ENCODE assay signal across 9 cellular contexts in the genomic region with DNA sequence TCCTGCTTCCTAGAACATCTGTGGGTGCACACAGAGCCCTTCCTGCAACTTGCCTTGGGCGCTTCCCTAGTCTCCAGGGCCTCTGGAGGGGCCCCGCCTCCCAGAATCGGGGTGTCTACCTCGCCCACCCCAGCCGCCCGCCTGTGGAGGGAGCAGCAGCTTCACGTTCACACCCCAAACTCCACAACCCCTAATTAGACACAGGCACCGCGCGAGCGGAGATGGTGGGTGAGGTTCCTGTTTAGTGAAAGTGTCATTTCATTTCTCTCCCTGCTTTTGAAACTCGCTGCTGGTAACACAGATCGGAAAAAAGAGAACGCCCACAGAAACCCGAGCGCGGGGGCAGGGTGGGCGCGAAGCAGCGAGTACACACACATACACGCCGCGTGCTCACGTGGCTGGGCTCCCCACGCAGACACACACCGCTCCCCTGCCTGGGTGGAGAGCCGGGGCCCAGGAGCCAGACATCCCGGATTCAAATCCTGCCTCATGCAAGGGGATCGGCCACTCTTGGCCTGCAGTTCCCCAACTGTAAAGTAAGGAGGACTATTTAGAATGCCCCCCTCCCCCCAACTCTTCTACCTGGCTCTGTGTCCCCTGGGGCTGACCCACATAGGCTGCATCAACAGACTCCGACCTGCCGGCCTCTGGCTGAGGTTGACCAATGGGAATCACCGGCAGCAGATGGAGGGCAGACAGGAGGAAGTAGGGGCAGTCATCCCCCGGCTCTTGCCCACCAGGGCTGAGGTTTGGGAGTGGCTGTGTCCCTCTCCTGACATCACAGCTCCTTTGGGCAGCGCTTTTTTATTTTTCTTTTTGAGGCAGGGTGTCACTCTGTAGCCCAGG.
DNase-seq lines count a peak whose midpoint lies in the region; ATAC-seq, FAIRE-seq and TF ChIP-seq lines count a peak whose summit lies in the region.
"Had no signal": no experiment of that assay in that cellular context is flagged by ENCODE, and none has a peak within 500 bp of the region (broad histone marks: within the 10 kb centered on the region; RNA-seq: fewer than 3 reads in every experiment).

No MANE protein-coding gene starts in this region.

- peaks cover 12% of the 10 kb centered on the region for H3K4me1 Mint-ChIP-seq in activated CD4-positive, alpha-beta T cell treated with anti-CD3 and anti-CD28 coated beads, Interleukin-2, amount 10 ng/mL, durations not matched to agents 7 days and 5 days
- H3K4me1 Mint-ChIP-seq in activated T-helper 17 cell treated with anti-CD3 and anti-CD28 coated beads, Interleukin-2, amount 50 U/mL, for 72 hours: no peaks in the 10 kb centered on the region
- H3K4me1 Mint-ChIP-seq in naive thymus-derived CD8-positive, alpha-beta T cell: peaks cover 10 to 33% (median 22%) of the 10 kb centered on the region in 4 donors
- peaks cover 22% of the 10 kb centered on the region for H3K4me1 Mint-ChIP-seq in stimulated activated naive CD8-positive, alpha-beta T cell treated with anti-CD3 and anti-CD28 coated beads, Interleukin-15, amount 100 ng/mL, for 72 hours

- no peak for TF ChIP-seq POLR2A in esophagus squamous epithelium (IDR thresholded peaks at IDR 0.05)

- POLR2A ChIA-PET in activated CD4-positive, alpha-beta T cell treated with anti-CD3 and anti-CD28 coated beads, Interleukin-2, amount 10 ng/mL, durations not matched to agents 7 days and 5 days (lab: Charles Lee): no interaction called here
- POLR2A ChIA-PET in naive thymus-derived CD8-positive, alpha-beta T cell (lab: Charles Lee): interaction anchor here (0.8 to 1.0 kb wide), 2 partner anchors 36 to 38 kb away, joined by 3 read pairs; no protein-coding TSS in a partner anchor

- 64 to 87% methylated on average over 3 to 5 of the region's 34 CpGs for WGBS in esophagus squamous epithelium, 2 donors

- intact Hi-C loops in esophagus squamous epithelium (cut with DNase I): no loop called here

- peaks cover 0 to 10% (median 0%) of the 10 kb centered on the region in 3 donors for H3K9me3 ChIP-seq in esophagus squamous epithelium

- peaks cover 19% of the 10 kb centered on the region for H3K9me3 Mint-ChIP-seq in activated CD4-positive, alpha-beta T cell treated with anti-CD3 and anti-CD28 coated beads, Interleukin-2, amount 10 ng/mL, durations not matched to agents 7 days and 5 days
- H3K9me3 Mint-ChIP-seq in activated T-helper 17 cell treated with anti-CD3 and anti-CD28 coated beads, Interleukin-2, amount 50 U/mL, for 72 hours: peaks cover 4% of the 10 kb centered on the region
- peaks cover 0 to 22% (median 8%) of the 10 kb centered on the region in 9 donors for H3K9me3 Mint-ChIP-seq in naive thymus-derived CD8-positive, alpha-beta T cell
- peaks cover 16 to 37% of the 10 kb centered on the region in 2 donors for H3K9me3 Mint-ChIP-seq in stimulated activated naive CD8-positive, alpha-beta T cell treated with anti-CD3 and anti-CD28 coated beads, Interleukin-15, amount 100 ng/mL, for 72 hours
- H3K9me3 Mint-ChIP-seq: natural killer cell treated with Interleukin-12 subunit alpha and Interleukin-12 subunit beta and Interleukin-15 and Interleukin-18, amount 100 ng/mL, for 72 hours had no signal

- no peak overlapping the region for H3K4me3 ChIP-seq in esophagus squamous epithelium

- no peaks in the 10 kb centered on the region for H3K36me3 ChIP-seq in esophagus squamous epithelium

- no peak for TF ChIP-seq CTCF in esophagus squamous epithelium (IDR thresholded peaks at IDR 0.05)

- peak; percentile 49 for ATAC-seq in activated T-helper 17 cell treated with anti-CD3 and anti-CD28 coated beads, Interleukin-2, amount 50 U/mL, for 72 hours (replicated peaks)
- ATAC-seq in naive thymus-derived CD8-positive, alpha-beta T cell: peak; percentile 70 to 78
- ATAC-seq in stimulated activated naive CD8-positive, alpha-beta T cell treated with anti-CD3 and anti-CD28 coated beads, Interleukin-15, amount 100 ng/mL, for 72 hours: peak; percentile 78

- H3K27ac ChIP-seq in esophagus squamous epithelium: no peak overlapping the region

- CTCF ChIA-PET in activated CD4-positive, alpha-beta T cell treated with anti-CD3 and anti-CD28 coated beads, Interleukin-2, amount 10 ng/mL, durations not matched to agents 7 days and 5 days (lab: Charles Lee): interaction anchor here (1.3 kb wide), 1 partner anchor 10 kb away, joined by 3 read pairs; no protein-coding TSS in a partner anchor

- H3K4me3 Mint-ChIP-seq in activated CD4-positive, alpha-beta T cell treated with anti-CD3 and anti-CD28 coated beads, Interleukin-2, amount 10 ng/mL, durations not matched to agents 7 days and 5 days: no peak overlapping the region
- peak overlapping the region; percentile 41 for H3K4me3 Mint-ChIP-seq in activated T-helper 17 cell treated with anti-CD3 and anti-CD28 coated beads, Interleukin-2, amount 50 U/mL, for 72 hours
- peak overlapping the region; percentile 69 to 88 (median 79) for H3K4me3 Mint-ChIP-seq in naive thymus-derived CD8-positive, alpha-beta T cell
- H3K4me3 Mint-ChIP-seq in stimulated activated naive CD8-positive, alpha-beta T cell treated with anti-CD3 and anti-CD28 coated beads, Interleukin-15, amount 100 ng/mL, for 72 hours: peak overlapping the region; percentile 64 to 77

- H3K27ac Mint-ChIP-seq in activated CD4-positive, alpha-beta T cell treated with anti-CD3 and anti-CD28 coated beads, Interleukin-2, amount 10 ng/mL, durations not matched to agents 7 days and 5 days: no peak overlapping the region
- H3K27ac Mint-ChIP-seq in activated T-helper 17 cell treated with anti-CD3 and anti-CD28 coated beads, Interleukin-2, amount 50 U/mL, for 72 hours: no peak overlapping the region
- peak overlapping the region in 9 of 10 donors; percentile 45 to 92 (median 76) for H3K27ac Mint-ChIP-seq in naive thymus-derived CD8-positive, alpha-beta T cell
- no peak overlapping the region for H3K27ac Mint-ChIP-seq in stimulated activated naive CD8-positive, alpha-beta T cell treated with anti-CD3 and anti-CD28 coated beads, Interleukin-15, amount 100 ng/mL, for 72 hours

- H3K27me3 Mint-ChIP-seq in activated CD4-positive, alpha-beta T cell treated with anti-CD3 and anti-CD28 coated beads, Interleukin-2, amount 10 ng/mL, durations not matched to agents 7 days and 5 days: peaks cover 12% of the 10 kb centered on the region
- peaks cover 8% of the 10 kb centered on the region for H3K27me3 Mint-ChIP-seq in activated T-helper 17 cell treated with anti-CD3 and anti-CD28 coated beads, Interleukin-2, amount 50 U/mL, for 72 hours
- H3K27me3 Mint-ChIP-seq in naive thymus-derived CD8-positive, alpha-beta T cell: no peaks in the 10 kb centered on the region
- no peaks in the 10 kb centered on the region for H3K27me3 Mint-ChIP-seq in stimulated activated naive CD8-positive, alpha-beta T cell treated with anti-CD3 and anti-CD28 coated beads, Interleukin-15, amount 100 ng/mL, for 72 hours

- DNase-seq in activated CD4-positive, alpha-beta T cell treated with anti-CD3 and anti-CD28 coated beads for 4 hours: peak; percentile 76 to 79
- DNase-seq in activated CD4-positive, alpha-beta T cell treated with anti-CD3 and anti-CD28 coated beads, Interleukin-2, amount 10 ng/mL, durations not matched to agents 7 days and 5 days: no peak
- DNase-seq in naive thymus-derived CD8-positive, alpha-beta T cell: peak in 8 of 10 donors; percentile 3 to 48 (median 26)
- DNase-seq in stimulated activated naive CD8-positive, alpha-beta T cell treated with anti-CD3 and anti-CD28 coated beads, Interleukin-15, amount 100 ng/mL, for 72 hours: peak; percentile 30 to 50
- DNase-seq in esophagus squamous epithelium (lab: John Stamatoyannopoulos, UW) (no peak), urothelium cell line (ENCODE audit: low spot score) (no peak), midbrain (lab: John Stamatoyannopoulos, UW) (no peak)

- FAIRE-seq in urothelium cell line (lab: Jason Lieb, UNC): no peak

- no peaks in the 10 kb centered on the region for H3K36me3 Mint-ChIP-seq in activated CD4-positive, alpha-beta T cell treated with anti-CD3 and anti-CD28 coated beads, Interleukin-2, amount 10 ng/mL, durations not matched to agents 7 days and 5 days (ENCODE audit: low read depth)
- no peaks in the 10 kb centered on the region for H3K36me3 Mint-ChIP-seq in activated T-helper 17 cell treated with anti-CD3 and anti-CD28 coated beads, Interleukin-2, amount 50 U/mL, for 72 hours (ENCODE audit: low read depth)
- H3K36me3 Mint-ChIP-seq in naive thymus-derived CD8-positive, alpha-beta T cell: peaks cover 0 to 17% (median 8%) of the 10 kb centered on the region in 3 donors

- peaks cover 0 to 34% (median 0%) of the 10 kb centered on the region in 4 donors for H3K27me3 ChIP-seq in esophagus squamous epithelium

- peaks cover 0 to 11% (median 0%) of the 10 kb centered on the region in 3 donors for H3K4me1 ChIP-seq in esophagus squamous epithelium

Comparison
In these comparisons a context has a peak if more than half of its experiments do, and no peak if none do; other contexts are left out.
1. DNase-seq: peak in activated CD4-positive, alpha-beta T cell treated with anti-CD3 and anti-CD28 coated beads for 4 hours (2 of 2), naive thymus-derived CD8-positive, alpha-beta T cell (8 of 10) and stimulated activated naive CD8-positive, alpha-beta T cell treated with anti-CD3 and anti-CD28 coated beads, Interleukin-15, amount 100 ng/mL, for 72 hours (2 of 2); none in activated CD4-positive, alpha-beta T cell treated with anti-CD3 and anti-CD28 coated beads, Interleukin-2, amount 10 ng/mL, durations not matched to agents 7 days and 5 days (single experiment), esophagus squamous epithelium (single experiment), urothelium cell line (single experiment) and midbrain (single experiment).
2. H3K27ac Mint-ChIP-seq: peak in naive thymus-derived CD8-positive, alpha-beta T cell (9 of 10); none in activated CD4-positive, alpha-beta T cell treated with anti-CD3 and anti-CD28 coated beads, Interleukin-2, amount 10 ng/mL, durations not matched to agents 7 days and 5 days (single experiment), activated T-helper 17 cell treated with anti-CD3 and anti-CD28 coated beads, Interleukin-2, amount 50 U/mL, for 72 hours (single experiment) and stimulated activated naive CD8-positive, alpha-beta T cell treated with anti-CD3 and anti-CD28 coated beads, Interleukin-15, amount 100 ng/mL, for 72 hours (0 of 2).
3. Peak in every context shown above with its lines, with median percentiles within 50 percentile points of each other: ATAC-seq.